Comparison of ENCODE assay signal across 1 cellular context in genomic region chr2:96867756-96868554, GRCh38.
TF ChIP-seq lines count a peak whose summit lies in the region.

No MANE protein-coding gene starts in this region.

TF ChIP-seq in A549, 52 proteins besides CTCF, POLR2A, EP300 and RAD21 (continued from another document):
- TF ChIP-seq HOXA7 (CRISPR knock-in tag; IDR thresholded peaks at IDR 0.05), result no peak
